In the genomic region with DNA sequence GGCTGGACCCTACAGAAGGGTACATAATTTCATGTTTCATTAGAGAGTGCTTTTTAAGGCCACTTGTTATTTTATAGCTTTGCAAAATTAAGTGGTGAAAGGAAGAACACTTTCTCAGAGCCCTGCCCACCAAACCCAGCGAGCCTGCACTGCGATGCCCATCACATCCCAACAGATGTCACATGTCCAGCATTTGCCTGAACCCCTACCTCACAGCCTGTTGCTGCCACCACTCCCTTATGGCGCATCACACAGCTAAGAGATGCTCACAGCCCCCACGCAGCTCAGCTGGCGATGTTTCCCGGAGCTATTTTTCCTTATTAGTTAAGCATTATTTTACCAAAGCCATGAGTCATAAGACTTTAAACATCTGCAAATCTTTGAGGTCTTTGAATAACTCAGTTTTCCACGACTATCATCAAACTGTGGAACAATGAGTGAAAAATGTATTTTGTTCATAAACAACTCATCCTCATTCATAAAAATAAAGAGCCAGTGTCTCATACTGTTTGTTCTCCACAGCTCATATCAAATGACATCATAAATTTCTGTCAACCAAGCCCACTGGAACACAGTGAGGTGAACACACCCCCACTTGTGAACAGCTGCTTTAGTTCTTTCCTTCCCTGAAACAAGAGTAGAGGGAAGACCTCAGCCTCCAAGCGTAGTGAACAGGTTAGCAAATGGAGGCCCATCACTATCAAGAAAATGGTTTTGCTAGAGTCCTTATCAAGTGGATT, we compare ENCODE assay signal across 18 cellular contexts.
"Had no signal": no experiment of that assay in that cellular context is flagged by ENCODE, and none has a peak within 500 bp of the region (broad histone marks: within the 10 kb centered on the region; RNA-seq: fewer than 3 reads in every experiment).

No MANE protein-coding gene starts in this region.

- H3K27ac Mint-ChIP-seq: activated naive CD8-positive, alpha-beta T cell; stimulated activated effector memory CD8-positive, alpha-beta T cell treated with anti-CD3 and anti-CD28 coated beads, Interleukin-12 subunit alpha, Interleukin-12 subunit beta, amount 100 ng/mL, for 72 hours; T-helper 2 cell treated with Interferon-gamma antibody and Interleukin-4, amounts not matched to agents 5 μg/mL and 100 μg/mL, for 36 hours had no signal

- H3K36me3 ChIP-seq: cardiac muscle cell, prostate gland, right atrium auricular region, upper lobe of right lung had no signal

- H3K4me3 Mint-ChIP-seq: activated naive CD8-positive, alpha-beta T cell; neural crest cell; stimulated activated effector memory CD8-positive, alpha-beta T cell treated with anti-CD3 and anti-CD28 coated beads, Interleukin-12 subunit alpha, Interleukin-12 subunit beta, amount 100 ng/mL, for 72 hours; T-helper 2 cell treated with Interferon-gamma antibody and Interleukin-4, amounts not matched to agents 5 μg/mL and 100 μg/mL, for 36 hours had no signal

- DNase-seq: activated CD4-positive, alpha-beta T cell treated with anti-CD3 and anti-CD28 coated beads, Interleukin-2, amount 50 U/mL, for 4 hours; activated T-cell treated with anti-CD3 and anti-CD28 coated beads for 4 hours; amygdala; dermis blood vessel endothelial cell; effector memory CD4-positive, alpha-beta T cell; esophagus squamous epithelium; left ventricle myocardium superior; small intestine; stimulated activated CD4-positive, alpha-beta T cell treated with anti-CD3 and anti-CD28 coated beads, Interleukin-4, amount 100 ng/mL, for 24 hours; testis; upper lobe of right lung had no signal

- H3K9me3 ChIP-seq: esophagus squamous epithelium, prostate gland, right atrium auricular region, testis, upper lobe of right lung had no signal

- H3K27me3 ChIP-seq: cardiac muscle cell, esophagus squamous epithelium, right atrium auricular region, testis, upper lobe of right lung had no signal

- H3K4me3 ChIP-seq: cardiac muscle cell, esophagus squamous epithelium, prostate gland, right atrium auricular region, testis, upper lobe of right lung had no signal

- H3K4me1 Mint-ChIP-seq: neural crest cell had no signal

- H3K4me1 ChIP-seq: right atrium auricular region, testis, upper lobe of right lung had no signal

- H3K36me3 Mint-ChIP-seq: activated naive CD8-positive, alpha-beta T cell; stimulated activated effector memory CD8-positive, alpha-beta T cell treated with anti-CD3 and anti-CD28 coated beads, Interleukin-12 subunit alpha, Interleukin-12 subunit beta, amount 100 ng/mL, for 72 hours had no signal

- H3K9me3 Mint-ChIP-seq: stimulated activated effector memory CD8-positive, alpha-beta T cell treated with anti-CD3 and anti-CD28 coated beads, Interleukin-12 subunit alpha, Interleukin-12 subunit beta, amount 100 ng/mL, for 72 hours; T-helper 2 cell treated with Interferon-gamma antibody and Interleukin-4, amounts not matched to agents 5 μg/mL and 100 μg/mL, for 36 hours had no signal

- H3K27ac ChIP-seq: cardiac muscle cell, esophagus squamous epithelium, right atrium auricular region, testis, upper lobe of right lung had no signal

- ATAC-seq: left ventricle myocardium superior; stimulated activated effector memory CD8-positive, alpha-beta T cell treated with anti-CD3 and anti-CD28 coated beads, Interleukin-12 subunit alpha, Interleukin-12 subunit beta, amount 100 ng/mL, for 72 hours; upper lobe of right lung had no signal
